26 cellular contexts compared by ENCODE assay signal in the genomic region with DNA sequence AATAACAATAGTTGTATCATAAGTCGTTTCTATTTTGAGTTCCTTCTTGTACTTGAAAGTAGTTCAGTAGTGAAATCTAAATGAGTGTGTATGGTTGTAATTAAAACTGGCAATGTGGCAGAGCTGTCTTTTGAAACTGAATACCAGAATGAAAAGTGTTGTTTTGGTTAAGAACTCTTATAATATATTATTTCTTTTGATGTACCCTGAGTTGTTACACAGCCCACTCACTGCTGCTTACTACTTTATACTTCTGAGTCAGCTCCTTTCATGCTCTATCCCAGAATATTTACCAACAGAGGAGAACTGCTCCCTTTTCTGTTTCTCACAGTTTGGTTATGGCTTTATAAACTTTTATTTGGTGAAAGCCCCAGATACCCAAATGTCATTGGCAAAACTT. TPM values are rescaled to one million over a fixed set of nuclear protein-coding genes. Genes with fewer than 3 reads are reported as not detected.
"Had no signal": no experiment of that assay in that cellular context is flagged by ENCODE, and none has a peak within 500 bp of the region (broad histone marks: within the 10 kb centered on the region; RNA-seq: fewer than 3 reads in every experiment).

No MANE protein-coding gene starts in this region.

- H3K36me3 ChIP-seq: prostate gland had no signal

- H3K9me3 ChIP-seq: adrenal gland, esophagus muscularis mucosa, gastroesophageal sphincter, heart left ventricle, mucosa of descending colon, prostate gland, tibial nerve had no signal

- FAIRE-seq: bronchial epithelial cell, urothelium cell line had no signal

- H3K4me3 ChIP-seq: adrenal gland, esophagus muscularis mucosa, gastroesophageal sphincter, heart left ventricle, mucosa of descending colon, prostate gland, tibial nerve had no signal

- H3K27ac Mint-ChIP-seq: activated CD4-positive, alpha-beta T cell treated with anti-CD3 and anti-CD28 coated beads, Interleukin-2, amount 10 ng/mL, durations not matched to agents 7 days and 5 days; activated naive CD4-positive, alpha-beta T cell treated with anti-CD3 and anti-CD28 coated beads, Interleukin-2, amount 50 U/mL, for 24 hours; dendritic cell treated with granulocyte-macrophage colony-stimulating factor and Interleukin-4, amounts not matched to agents 40 ng/mL and 50 ng/mL, for 4 days; naive B cell; stimulated activated naive CD8-positive, alpha-beta T cell treated with anti-CD3 and anti-CD28 coated beads, Interleukin-15, Interleukin-2, amounts not matched to agents 100 ng/mL and 50 ng/mL, for 24 hours had no signal

- H3K4me1 ChIP-seq: adrenal gland, esophagus muscularis mucosa, gastroesophageal sphincter, heart left ventricle, prostate gland, tibial nerve had no signal

- DNase-seq: activated CD4-positive, CD25-positive, alpha-beta regulatory T cell; activated CD8-positive, alpha-beta memory T cell treated with anti-CD3 and anti-CD28 coated beads, Interleukin-2, amount 50 U/mL, for 4 hours; activated gamma-delta T cell; activated T-cell treated with anti-CD3 and anti-CD28 coated beads, Interleukin-2, amount 50 U/mL, for 48 hours; adrenal gland; effector CD8-positive, alpha-beta T cell; heart left ventricle; left cardiac atrium; right cardiac atrium had no signal

- H3K27ac ChIP-seq: adrenal gland, esophagus muscularis mucosa, gastroesophageal sphincter, heart left ventricle, prostate gland, tibial nerve had no signal

- H3K4me1 Mint-ChIP-seq: activated CD4-positive, alpha-beta T cell treated with anti-CD3 and anti-CD28 coated beads, Interleukin-2, amount 10 ng/mL, durations not matched to agents 7 days and 5 days; activated naive CD4-positive, alpha-beta T cell treated with anti-CD3 and anti-CD28 coated beads, Interleukin-2, amount 50 U/mL, for 24 hours; naive B cell; neural crest cell had no signal

- H3K4me3 Mint-ChIP-seq: activated CD4-positive, alpha-beta T cell treated with anti-CD3 and anti-CD28 coated beads, Interleukin-2, amount 10 ng/mL, durations not matched to agents 7 days and 5 days; activated naive CD4-positive, alpha-beta T cell treated with anti-CD3 and anti-CD28 coated beads, Interleukin-2, amount 50 U/mL, for 24 hours; dendritic cell treated with granulocyte-macrophage colony-stimulating factor and Interleukin-4, amounts not matched to agents 40 ng/mL and 50 ng/mL, for 4 days; immature natural killer cell; naive B cell; neural crest cell; stimulated activated naive CD8-positive, alpha-beta T cell treated with anti-CD3 and anti-CD28 coated beads, Interleukin-15, Interleukin-2, amounts not matched to agents 100 ng/mL and 50 ng/mL, for 24 hours had no signal

- ATAC-seq: gastroesophageal sphincter, heart left ventricle, left cardiac atrium, right cardiac atrium had no signal

- H3K27me3 Mint-ChIP-seq: activated CD4-positive, alpha-beta T cell treated with anti-CD3 and anti-CD28 coated beads, Interleukin-2, amount 10 ng/mL, durations not matched to agents 7 days and 5 days; activated naive CD4-positive, alpha-beta T cell treated with anti-CD3 and anti-CD28 coated beads, Interleukin-2, amount 50 U/mL, for 24 hours; dendritic cell treated with granulocyte-macrophage colony-stimulating factor and Interleukin-4, amounts not matched to agents 40 ng/mL and 50 ng/mL, for 4 days; naive B cell; stimulated activated naive CD8-positive, alpha-beta T cell treated with anti-CD3 and anti-CD28 coated beads, Interleukin-15, Interleukin-2, amounts not matched to agents 100 ng/mL and 50 ng/mL, for 24 hours had no signal

- H3K9me3 Mint-ChIP-seq: activated CD4-positive, alpha-beta T cell treated with anti-CD3 and anti-CD28 coated beads, Interleukin-2, amount 10 ng/mL, durations not matched to agents 7 days and 5 days; activated naive CD4-positive, alpha-beta T cell treated with anti-CD3 and anti-CD28 coated beads, Interleukin-2, amount 50 U/mL, for 24 hours; dendritic cell treated with granulocyte-macrophage colony-stimulating factor and Interleukin-4, amounts not matched to agents 40 ng/mL and 50 ng/mL, for 4 days; immature natural killer cell; naive B cell; neural crest cell; stimulated activated naive CD8-positive, alpha-beta T cell treated with anti-CD3 and anti-CD28 coated beads, Interleukin-15, Interleukin-2, amounts not matched to agents 100 ng/mL and 50 ng/mL, for 24 hours had no signal

- H3K27me3 ChIP-seq: esophagus muscularis mucosa, gastroesophageal sphincter, tibial nerve had no signal

- H3K36me3 Mint-ChIP-seq: activated naive CD4-positive, alpha-beta T cell treated with anti-CD3 and anti-CD28 coated beads, Interleukin-2, amount 50 U/mL, for 24 hours; naive B cell had no signal

RNA-seq across cellular contexts. Expression of gene ESX1, which starts 59.7 kb away (rescaled TPM):
- total RNA-seq: activated CD4-positive, alpha-beta T cell treated with anti-CD3 and anti-CD28 coated beads, Interleukin-2, amount 10 ng/mL, durations not matched to agents 7 days and 5 days; adrenal gland; bronchial epithelial cell; cerebellum; esophagus muscularis mucosa; gastroesophageal sphincter; heart left ventricle; left cardiac atrium; lower leg skin; mucosa of descending colon; neural crest cell; right cardiac atrium; skeletal muscle tissue; tibial nerve had no signal
- polyA plus RNA-seq: adrenal gland, heart left ventricle, immature natural killer cell, right cardiac atrium had no signal
